In genomic region chr1:167429612-167430011, GRCh38 we compare ENCODE assay signal across 16 cellular contexts.
DNase-seq lines count a peak whose midpoint lies in the region; ATAC-seq and TF ChIP-seq lines count a peak whose summit lies in the region.
"Had no signal": no experiment of that assay in that cellular context is flagged by ENCODE, and none has a peak within 500 bp of the region (broad histone marks: within the 10 kb centered on the region; RNA-seq: fewer than 3 reads in every experiment).

No MANE protein-coding gene starts in this region.

- no peak overlapping the region for H2AFZ ChIP-seq in mammary epithelial cell (ENCODE audit: low read depth, low read length)

- 50% methylated on average over 2 of the region's 2 CpGs for WGBS in mammary epithelial cell (ENCODE audit: low coverage, missing lambda C conversion rate)

- peak overlapping the region in 5 of 11 experiments; percentile 44 to 76 (median 69); a peak in 9 of 22 replicates for H3K27ac ChIP-seq in BLaER1 treated with 17β-estradiol and CSF1 and Interleukin-3, amounts not matched to agents 10 nM and 100 nM
- H3K27ac ChIP-seq in mammary epithelial cell (ENCODE audit: insufficient read depth, low read depth, low read length) = no peak overlapping the region
- H3K27ac ChIP-seq: coronary artery, upper lobe of right lung, WERI-Rb-1 had no signal

- no peaks in the 10 kb centered on the region for H3K36me3 Mint-ChIP-seq in T-helper 17 cell (ENCODE audit: low read depth)

- DNase-seq in T-helper 17 cell (no peak), mammary epithelial cell (no peak), DMS79 treated with DMSO at 0.1 percent for 48 hours (lab: John Stamatoyannopoulos, UW) (no peak), NCI-H1092 (lab: John Stamatoyannopoulos, UW) (no peak), amygdala (lab: John Stamatoyannopoulos, UW) (no peak)
- DNase-seq: activated gamma-delta T cell, NCI-H226, SIG-M5, upper lobe of right lung, WERI-Rb-1 had no signal

- BruUV-seq in mammary epithelial cell (replicated peaks; lab: Mats Ljungman, UMichigan) = no TSS peak

- H3K9me3 ChIP-seq in BLaER1 treated with 17β-estradiol and CSF1 and Interleukin-3, amounts not matched to agents 10 nM and 100 nM (replicated peaks in 1 of 11) = peaks cover 0 to 7% (median 0%) of the 10 kb centered on the region in 11 experiments; a peak in 2 of 22 replicates
- H3K9me3 ChIP-seq in T-helper 17 cell (ENCODE audit: control insufficient read depth, low read length, poor library complexity, severe bottlenecking) (no peaks in the 10 kb centered on the region), mammary epithelial cell (replicated peaks; ENCODE audit: insufficient read depth, low read length) (no peaks in the 10 kb centered on the region)
- H3K9me3 ChIP-seq: upper lobe of right lung had no signal

- intact Hi-C loops in mammary epithelial cell (cut with micrococcal nuclease) = no loop called here

- H3K36me3 ChIP-seq in BLaER1 treated with 17β-estradiol and CSF1 and Interleukin-3, amounts not matched to agents 10 nM and 100 nM = peaks cover 0 to 2% (median 0%) of the 10 kb centered on the region in 11 experiments; a peak in 2 of 22 replicates
- H3K36me3 ChIP-seq in mammary epithelial cell (ENCODE audit: insufficient read depth, low read length) = no peaks in the 10 kb centered on the region
- H3K36me3 ChIP-seq: upper lobe of right lung, WERI-Rb-1 had no signal

- H3K27me3 Mint-ChIP-seq in T-helper 17 cell = no peaks in the 10 kb centered on the region

- H3K4me3 Mint-ChIP-seq in T-helper 17 cell = peak overlapping the region; percentile 25
- H3K4me3 Mint-ChIP-seq: neural crest cell had no signal

- H3K4me1 Mint-ChIP-seq in T-helper 17 cell = peaks cover 35% of the 10 kb centered on the region

- H3K4me3 ChIP-seq in BLaER1 treated with 17β-estradiol and CSF1 and Interleukin-3, amounts not matched to agents 10 nM and 100 nM = no peak overlapping the region
- no peak overlapping the region for H3K4me3 ChIP-seq in mammary epithelial cell (replicated peaks in 1 of 3; ENCODE audit: insufficient read depth in 1 of 3, low read depth in 2 of 3, low read length in 3 of 3)
- H3K4me3 ChIP-seq: coronary artery, smooth muscle cell, upper lobe of right lung had no signal

- H3K4me1 ChIP-seq in BLaER1 treated with 17β-estradiol and CSF1 and Interleukin-3, amounts not matched to agents 10 nM and 100 nM = peaks cover 47 to 100% (median 88%) of the 10 kb centered on the region in 10 experiments
- no peaks in the 10 kb centered on the region for H3K4me1 ChIP-seq in mammary epithelial cell (ENCODE audit: insufficient read depth, low read length)
- H3K4me1 ChIP-seq: upper lobe of right lung had no signal

- ATAC-seq in GM19023 (IDR thresholded peaks at IDR 0.05; ENCODE audit: unreplicated experiment) (peak; percentile 49), HG02571 (IDR thresholded peaks at IDR 0.05; ENCODE audit: unreplicated experiment) (peak; percentile 38), T-helper 17 cell (no peak)
- ATAC-seq: upper lobe of right lung had no signal

- TF ChIP-seq CTCF in mammary epithelial cell (conservative IDR thresholded peaks at IDR 0.05 in 1 of 2, IDR thresholded peaks at IDR 0.05 in 1 of 2; ENCODE audit: extremely low read depth in 1 of 2, insufficient read depth in 1 of 2, low read depth in 1 of 2, low read length in 2 of 2) = no peak

- peak overlapping the region; percentile 87 for H3K27ac Mint-ChIP-seq in T-helper 17 cell

- H3K27me3 ChIP-seq in BLaER1 treated with 17β-estradiol and CSF1 and Interleukin-3, amounts not matched to agents 10 nM and 100 nM = peaks cover 0 to 6% (median 0%) of the 10 kb centered on the region in 11 experiments; a peak in 1 of 22 replicates
- H3K27me3 ChIP-seq in mammary epithelial cell (ENCODE audit: insufficient read depth, low read length) = no peaks in the 10 kb centered on the region
- H3K27me3 ChIP-seq: upper lobe of right lung had no signal

- in situ Hi-C loops in mammary epithelial cell (cut with MboI; ENCODE audit: low sequenced_read_pairs in 2 of 2) = loop anchor here in 1 of 2 donors (25.0 kb wide), 1 partner anchor 517 kb away; no protein-coding TSS in a partner anchor

- H3K9ac ChIP-seq in BLaER1 treated with 17β-estradiol and CSF1 and Interleukin-3, amounts not matched to agents 10 nM and 100 nM = peak overlapping the region in 4 of 11 experiments; percentile 13 to 72 (median 52); a peak in 5 of 22 replicates
- no peak overlapping the region for H3K9ac ChIP-seq in mammary epithelial cell (ENCODE audit: insufficient read depth, low read length)

- CTCF ChIA-PET in mammary epithelial cell (lab: Charles Lee; ENCODE audit: low non-redundant PET) = no interaction called here

- dilution Hi-C loops in mammary epithelial cell (cut with HindIII; ENCODE audit: low sequenced_read_pairs) = loop anchor here (5.0 to 25.0 kb wide), 3 partner anchors 57 to 367 kb away; no protein-coding TSS in a partner anchor

- H3K4me2 ChIP-seq in BLaER1 treated with 17β-estradiol and CSF1 and Interleukin-3, amounts not matched to agents 10 nM and 100 nM = peak overlapping the region; percentile 58 to 93 (median 83); a peak in 20 of 22 replicates
- no peak overlapping the region for H3K4me2 ChIP-seq in mammary epithelial cell (ENCODE audit: insufficient read depth, low read depth, low read length)
- H3K4me2 ChIP-seq: smooth muscle cell had no signal

- H3K79me2 ChIP-seq in mammary epithelial cell (ENCODE audit: insufficient read depth, low read length) = no peaks in the 10 kb centered on the region

- no peaks in the 10 kb centered on the region; a peak in 1 of 22 replicates for H4K20me1 ChIP-seq in BLaER1 treated with 17β-estradiol and CSF1 and Interleukin-3, amounts not matched to agents 10 nM and 100 nM
- H4K20me1 ChIP-seq in mammary epithelial cell (ENCODE audit: insufficient read depth, low read length) = no peaks in the 10 kb centered on the region
